In genomic region chr2:43399515-43400245, GRCh38 we compare ENCODE assay signal across 12 cellular contexts.
DNase-seq lines count a peak whose midpoint lies in the region; ATAC-seq, FAIRE-seq and TF ChIP-seq lines count a peak whose summit lies in the region.
"Had no signal": no experiment of that assay in that cellular context is flagged by ENCODE, and none has a peak within 500 bp of the region (broad histone marks: within the 10 kb centered on the region; RNA-seq: fewer than 3 reads in every experiment).

No MANE protein-coding gene starts in this region.

- no peak overlapping the region for H3K4me3 Mint-ChIP-seq in activated T-helper 2 cell treated with anti-CD3 and anti-CD28 coated beads, Interferon-gamma antibody, Interleukin-2, Interleukin-4, amounts not matched to agents 10 μg/mL and 5 μg/mL and 100 μg/mL, durations not matched to agents 14 hours and 24 hours and 36 hours (ENCODE audit: low read depth)
- H3K4me3 Mint-ChIP-seq: CD8-positive, alpha-beta T cell had no signal

- no peak for ATAC-seq in GM19023 (IDR thresholded peaks at IDR 0.05; ENCODE audit: unreplicated experiment)
- ATAC-seq: CD8-positive, alpha-beta T cell; sciatic nerve had no signal

- peak; percentile 98 for FAIRE-seq in endometrium (lab: Jason Lieb, UNC)

- no peaks in the 10 kb centered on the region for H3K9me3 ChIP-seq in mucosa of rectum (ENCODE audit: control insufficient read depth in 2 of 2, low read length in 2 of 2)

- no peak overlapping the region for H3K27ac Mint-ChIP-seq in activated T-helper 2 cell treated with anti-CD3 and anti-CD28 coated beads, Interferon-gamma antibody, Interleukin-2, Interleukin-4, amounts not matched to agents 10 μg/mL and 5 μg/mL and 100 μg/mL, durations not matched to agents 14 hours and 24 hours and 36 hours
- H3K27ac Mint-ChIP-seq: CD8-positive, alpha-beta T cell had no signal

- H3K27me3 ChIP-seq in mucosa of rectum (ENCODE audit: control insufficient read depth in 2 of 2, insufficient read depth in 2 of 2, low read length in 2 of 2): no peaks in the 10 kb centered on the region
- H3K27me3 ChIP-seq: cardiac muscle cell had no signal

- no peaks in the 10 kb centered on the region for H3K4me1 ChIP-seq in mucosa of rectum (ENCODE audit: control insufficient read depth in 2 of 2, insufficient read depth in 2 of 2, low read length in 2 of 2)

- H3K36me3 ChIP-seq in mucosa of rectum (ENCODE audit: control insufficient read depth in 2 of 2, insufficient read depth in 2 of 2, low read length in 2 of 2): peaks cover 3 to 4% of the 10 kb centered on the region in 2 donors
- H3K36me3 ChIP-seq: cardiac muscle cell had no signal

- H3K4me1 Mint-ChIP-seq in activated T-helper 2 cell treated with anti-CD3 and anti-CD28 coated beads, Interferon-gamma antibody, Interleukin-2, Interleukin-4, amounts not matched to agents 10 μg/mL and 5 μg/mL and 100 μg/mL, durations not matched to agents 14 hours and 24 hours and 36 hours (ENCODE audit: low read depth): peaks cover 15% of the 10 kb centered on the region

- H3K9me3 Mint-ChIP-seq in activated T-helper 2 cell treated with anti-CD3 and anti-CD28 coated beads, Interferon-gamma antibody, Interleukin-2, Interleukin-4, amounts not matched to agents 10 μg/mL and 5 μg/mL and 100 μg/mL, durations not matched to agents 14 hours and 24 hours and 36 hours: no peaks in the 10 kb centered on the region
- H3K9me3 Mint-ChIP-seq: CD8-positive, alpha-beta T cell had no signal

- no peak for TF ChIP-seq CTCF in AG09309 (IDR thresholded peaks at IDR 0.05; ENCODE audit: control insufficient read depth, insufficient read depth, low read depth, low read length, missing control alignments)

- intact Hi-C loops in activated T-helper 2 cell treated with anti-CD3 and anti-CD28 coated beads, Interferon-gamma antibody, Interleukin-2, Interleukin-4, amounts not matched to agents 10 μg/mL and 5 μg/mL and 100 μg/mL, durations not matched to agents 14 hours and 24 hours and 36 hours (cut with micrococcal nuclease): no loop called here

- peaks cover 29% of the 10 kb centered on the region for H3K36me3 Mint-ChIP-seq in activated T-helper 2 cell treated with anti-CD3 and anti-CD28 coated beads, Interferon-gamma antibody, Interleukin-2, Interleukin-4, amounts not matched to agents 10 μg/mL and 5 μg/mL and 100 μg/mL, durations not matched to agents 14 hours and 24 hours and 36 hours (ENCODE audit: low read depth)

- H3K9ac ChIP-seq in mucosa of rectum (ENCODE audit: low read depth in 1 of 2, low read length in 2 of 2): no peak overlapping the region

- H3K27me3 Mint-ChIP-seq in activated T-helper 2 cell treated with anti-CD3 and anti-CD28 coated beads, Interferon-gamma antibody, Interleukin-2, Interleukin-4, amounts not matched to agents 10 μg/mL and 5 μg/mL and 100 μg/mL, durations not matched to agents 14 hours and 24 hours and 36 hours (ENCODE audit: low read depth): no peaks in the 10 kb centered on the region

- peak; percentile 40 for DNase-seq in AG09309 (ENCODE audit: low read depth)
- DNase-seq in NCI-H2029 treated with DMSO at 0.1 percent for 48 hours (lab: John Stamatoyannopoulos, UW): peak; percentile 62
- no peak for DNase-seq in activated T-helper 2 cell treated with anti-CD3 and anti-CD28 coated beads, Interferon-gamma antibody, Interleukin-2, Interleukin-4, amounts not matched to agents 10 μg/mL and 5 μg/mL and 100 μg/mL, durations not matched to agents 14 hours and 24 hours and 36 hours (ENCODE audit: low spot score)
- DNase-seq in activated CD4-positive, CD25-positive, alpha-beta regulatory T cell (lab: John Stamatoyannopoulos, UW): no peak
- DNase-seq in SW480 (ENCODE audit: low spot score): no peak
- DNase-seq: CD8-positive, alpha-beta T cell; Kasumi-1 had no signal

- H3K4me3 ChIP-seq in AG09309 (ENCODE audit: control insufficient read depth, low read depth, low read length) (no peak overlapping the region), mucosa of rectum (ENCODE audit: low read length in 2 of 2) (no peak overlapping the region)
- H3K4me3 ChIP-seq: cardiac muscle cell had no signal

- H3K27ac ChIP-seq in mucosa of rectum (ENCODE audit: low read depth in 2 of 2, low read length in 2 of 2): peak overlapping the region; percentile 46 to 53
- H3K27ac ChIP-seq: cardiac muscle cell had no signal

Comparison
In these comparisons a context has a peak if more than half of its experiments do, and no peak if none do; other contexts are left out.
1. DNase-seq: peak in AG09309 (single experiment) and NCI-H2029 treated with DMSO at 0.1 percent for 48 hours (single experiment); none in activated T-helper 2 cell treated with anti-CD3 and anti-CD28 coated beads, Interferon-gamma antibody, Interleukin-2, Interleukin-4, amounts not matched to agents 10 μg/mL and 5 μg/mL and 100 μg/mL, durations not matched to agents 14 hours and 24 hours and 36 hours (single experiment), activated CD4-positive, CD25-positive, alpha-beta regulatory T cell (0 of 4) and SW480 (single experiment).